1 cellular context compared by ENCODE assay signal in the genomic region with DNA sequence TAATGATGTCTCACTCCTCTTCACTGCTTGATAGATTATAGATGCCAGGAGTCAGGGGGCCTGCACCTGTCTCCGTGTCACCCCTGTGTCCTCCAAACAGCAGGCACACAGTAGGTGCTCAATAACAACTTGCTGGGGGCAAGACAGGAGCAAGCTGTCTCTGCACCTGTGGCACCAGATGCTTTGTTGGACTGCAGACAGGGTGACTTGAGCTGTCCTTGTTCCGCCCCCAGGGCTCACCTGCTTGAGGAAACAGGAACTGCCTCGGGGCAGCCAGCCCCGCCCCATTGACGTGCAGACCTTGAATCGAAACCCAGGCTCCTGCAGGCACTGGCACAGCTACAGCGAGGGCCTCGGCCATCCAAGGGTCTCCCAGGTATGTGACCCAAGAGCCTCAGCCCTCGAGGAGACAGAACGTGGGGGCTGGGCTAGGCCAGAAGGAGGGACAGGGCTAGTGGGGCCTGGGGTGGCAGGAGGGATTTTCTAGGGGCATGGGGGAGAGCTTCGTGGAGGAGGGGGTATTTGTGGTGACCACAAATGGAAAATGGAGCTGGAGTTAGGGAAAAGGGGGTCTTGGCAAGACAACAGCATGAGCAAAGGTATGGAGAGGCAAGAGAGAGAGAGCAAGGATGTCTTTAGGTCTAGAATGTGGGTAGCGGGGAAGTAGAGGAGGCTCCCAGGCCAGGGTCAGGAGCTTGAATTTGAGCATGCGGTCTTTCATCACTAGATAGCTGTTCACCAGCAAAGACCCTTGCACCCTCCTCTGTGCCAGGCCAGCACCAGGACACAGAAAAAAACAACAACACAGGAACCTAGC.
TF ChIP-seq lines count a peak whose summit lies in the region.

A gene with protein sequence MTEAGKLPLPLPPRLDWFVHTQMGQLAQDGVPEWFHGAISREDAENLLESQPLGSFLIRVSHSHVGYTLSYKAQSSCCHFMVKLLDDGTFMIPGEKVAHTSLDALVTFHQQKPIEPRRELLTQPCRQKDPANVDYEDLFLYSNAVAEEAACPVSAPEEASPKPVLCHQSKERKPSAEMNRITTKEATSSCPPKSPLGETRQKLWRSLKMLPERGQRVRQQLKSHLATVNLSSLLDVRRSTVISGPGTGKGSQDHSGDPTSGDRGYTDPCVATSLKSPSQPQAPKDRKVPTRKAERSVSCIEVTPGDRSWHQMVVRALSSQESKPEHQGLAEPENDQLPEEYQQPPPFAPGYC (plus strand): TSS at position 287 of the 817 bp plus-strand sequence. CDS start 5,066 bp downstream, outside the sequence.

TF ChIP-seq in HepG2, 621 proteins besides CTCF, POLR2A, EP300 and RAD21 (continues in another document):
- TF ChIP-seq ZNF788 (CRISPR knock-in tag; IDR thresholded peaks at IDR 0.05; ENCODE audit: borderline replicate concordance) (0 out of 2 replicates have a peak, but pooled peaks have one; percentile 3), RNF2 (conservative IDR thresholded peaks at IDR 0.05; ENCODE audit: low read depth) (no peak), CREM (IDR thresholded peaks at IDR 0.05) (no peak), CREM (CRISPR knock-in tag; IDR thresholded peaks at IDR 0.05) (no peak), POLR2AphosphoS5 (IDR thresholded peaks at IDR 0.05; ENCODE audit: low read depth, low read length) (peak; percentile 60), ELF3 (CRISPR knock-in tag; IDR thresholded peaks at IDR 0.05) (peak; percentile 56; the same call in 1 of the 2 replicates), ZNF143 (CRISPR knock-in tag; IDR thresholded peaks at IDR 0.05) (no peak), SP4 (CRISPR knock-in tag; IDR thresholded peaks at IDR 0.05) (0 out of 2 replicates have a peak, but pooled peaks have one; percentile 42), ETV5 (CRISPR knock-in tag; IDR thresholded peaks at IDR 0.05; ENCODE audit: borderline replicate concordance) (peak; percentile 22; the same call in 1 of the 2 replicates), GABPB1 (CRISPR knock-in tag; IDR thresholded peaks at IDR 0.05) (peak; percentile 65), ATRX (CRISPR knock-in tag; IDR thresholded peaks at IDR 0.05; ENCODE audit: borderline replicate concordance) (no peak), GTF2F1 (IDR thresholded peaks at IDR 0.05; ENCODE audit: low read length) (no peak), ZNF329 (CRISPR knock-in tag; IDR thresholded peaks at IDR 0.05; ENCODE audit: low read depth) (0 out of 2 replicates have a peak, but pooled peaks have one; percentile 16), AGO1 (IDR thresholded peaks at IDR 0.05; ENCODE audit: low read depth, low read length, poor library complexity, severe bottlenecking) (no peak), ZNF598 (CRISPR knock-in tag; IDR thresholded peaks at IDR 0.05; ENCODE audit: borderline replicate concordance) (0 out of 2 replicates have a peak, but pooled peaks have one; percentile 46), ZFX (CRISPR knock-in tag; IDR thresholded peaks at IDR 0.05; ENCODE audit: low read depth) (peak; percentile 62), ZEB1 (IDR thresholded peaks at IDR 0.05; ENCODE audit: insufficient replicate concordance, low read depth) (peak; percentile 60), NFIC (IDR thresholded peaks at IDR 0.05; ENCODE audit: low read length) (no peak), ZKSCAN1 (IDR thresholded peaks at IDR 0.05; ENCODE audit: low read length) (peak; percentile 87), SALL1 (CRISPR knock-in tag; IDR thresholded peaks at IDR 0.05) (peak; percentile 36; the same call in 1 of the 2 replicates), FOSL1 (CRISPR knock-in tag; IDR thresholded peaks at IDR 0.05; ENCODE audit: borderline replicate concordance) (no peak), KMT2A (CRISPR knock-in tag; IDR thresholded peaks at IDR 0.05) (no peak), ZNF20 (CRISPR knock-in tag; IDR thresholded peaks at IDR 0.05) (no peak), NR3C1 (CRISPR knock-in tag; IDR thresholded peaks at IDR 0.05) (no peak), ESRRA (CRISPR knock-in tag; IDR thresholded peaks at IDR 0.05; ENCODE audit: low read depth) (no peak), ZNF34 (CRISPR knock-in tag; IDR thresholded peaks at IDR 0.05; ENCODE audit: borderline replicate concordance) (no peak), GABPA (IDR thresholded peaks at IDR 0.05; ENCODE audit: low read depth, low read length) (no peak), GABPA (CRISPR knock-in tag; IDR thresholded peaks at IDR 0.05; ENCODE audit: low read depth) (peak; percentile 58), MXD4 (CRISPR knock-in tag; IDR thresholded peaks at IDR 0.05) (no peak), ZNF205 (CRISPR knock-in tag; IDR thresholded peaks at IDR 0.05) (no peak), KDM5B (CRISPR knock-in tag; IDR thresholded peaks at IDR 0.05; ENCODE audit: borderline replicate concordance) (0 out of 2 replicates have a peak, but pooled peaks have one; percentile 28), HDAC1 (CRISPR knock-in tag; IDR thresholded peaks at IDR 0.05) (0 out of 2 replicates have a peak, but pooled peaks have one; percentile 17), ZNF292 (CRISPR knock-in tag; IDR thresholded peaks at IDR 0.05; ENCODE audit: borderline replicate concordance, low read depth) (peak; percentile 54; the same call in 1 of the 2 replicates), PTBP1 (IDR thresholded peaks at IDR 0.05; ENCODE audit: low read depth, low read length, poor library complexity, severe bottlenecking) (no peak), ELF1 (CRISPR knock-in tag; IDR thresholded peaks at IDR 0.05) (peak; percentile 72), POLR2G (IDR thresholded peaks at IDR 0.05; ENCODE audit: low read depth, low read length) (peak; percentile 46; the same call in 1 of the 2 replicates), ZNF883 (CRISPR knock-in tag; IDR thresholded peaks at IDR 0.05; ENCODE audit: not compliant biosample characterization) (peak; percentile 25), ZNF441 (CRISPR knock-in tag; IDR thresholded peaks at IDR 0.05; ENCODE audit: borderline replicate concordance) (0 out of 2 replicates have a peak, but pooled peaks have one; percentile 12), PITX1 (CRISPR knock-in tag; IDR thresholded peaks at IDR 0.05) (peak; percentile 27; the same call in 1 of the 2 replicates), SP5 (CRISPR knock-in tag; IDR thresholded peaks at IDR 0.05; ENCODE audit: borderline replicate concordance, low read depth) (peak; percentile 76), NCOR1 (IDR thresholded peaks at IDR 0.05; ENCODE audit: borderline replicate concordance, low read length) (no peak), SAP130 (CRISPR knock-in tag; IDR thresholded peaks at IDR 0.05; ENCODE audit: low read depth) (peak; percentile 38; the same call in 1 of the 2 replicates), CCDC6 (CRISPR knock-in tag; IDR thresholded peaks at IDR 0.05) (0 out of 2 replicates have a peak, but pooled peaks have one; percentile 28), SRY (CRISPR knock-in tag; IDR thresholded peaks at IDR 0.05) (0 out of 2 replicates have a peak, but pooled peaks have one; percentile 3)
- TF ChIP-seq, protein P1, sequence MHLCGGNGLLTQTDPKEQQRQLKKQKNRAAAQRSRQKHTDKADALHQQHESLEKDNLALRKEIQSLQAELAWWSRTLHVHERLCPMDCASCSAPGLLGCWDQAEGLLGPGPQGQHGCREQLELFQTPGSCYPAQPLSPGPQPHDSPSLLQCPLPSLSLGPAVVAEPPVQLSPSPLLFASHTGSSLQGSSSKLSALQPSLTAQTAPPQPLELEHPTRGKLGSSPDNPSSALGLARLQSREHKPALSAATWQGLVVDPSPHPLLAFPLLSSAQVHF (CRISPR knock-in tag; IDR thresholded peaks at IDR 0.05) = no peak
- TF ChIP-seq, protein P2, sequence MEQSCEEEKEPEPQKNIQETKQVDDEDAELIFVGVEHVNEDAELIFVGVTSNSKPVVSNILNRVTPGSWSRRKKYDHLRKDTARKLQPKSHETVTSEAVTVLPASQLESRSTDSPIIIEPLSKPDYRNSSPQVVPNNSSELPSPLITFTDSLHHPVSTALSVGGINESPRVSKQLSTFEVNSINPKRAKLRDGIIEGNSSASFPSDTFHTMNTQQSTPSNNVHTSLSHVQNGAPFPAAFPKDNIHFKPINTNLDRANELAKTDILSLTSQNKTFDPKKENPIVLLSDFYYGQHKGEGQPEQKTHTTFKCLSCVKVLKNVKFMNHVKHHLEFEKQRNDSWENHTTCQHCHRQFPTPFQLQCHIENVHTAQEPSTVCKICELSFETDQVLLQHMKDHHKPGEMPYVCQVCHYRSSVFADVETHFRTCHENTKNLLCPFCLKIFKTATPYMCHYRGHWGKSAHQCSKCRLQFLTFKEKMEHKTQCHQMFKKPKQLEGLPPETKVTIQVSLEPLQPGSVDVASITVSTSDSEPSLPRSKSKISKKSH (CRISPR knock-in tag; IDR thresholded peaks at IDR 0.05; ENCODE audit: borderline replicate concordance) = peak; percentile 44; the same call in 1 of the 2 replicates
- TF ChIP-seq, protein P3, sequence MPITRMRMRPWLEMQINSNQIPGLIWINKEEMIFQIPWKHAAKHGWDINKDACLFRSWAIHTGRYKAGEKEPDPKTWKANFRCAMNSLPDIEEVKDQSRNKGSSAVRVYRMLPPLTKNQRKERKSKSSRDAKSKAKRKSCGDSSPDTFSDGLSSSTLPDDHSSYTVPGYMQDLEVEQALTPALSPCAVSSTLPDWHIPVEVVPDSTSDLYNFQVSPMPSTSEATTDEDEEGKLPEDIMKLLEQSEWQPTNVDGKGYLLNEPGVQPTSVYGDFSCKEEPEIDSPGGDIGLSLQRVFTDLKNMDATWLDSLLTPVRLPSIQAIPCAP (CRISPR knock-in tag; IDR thresholded peaks at IDR 0.05; ENCODE audit: low read depth) = no peak
- TF ChIP-seq, protein P4, sequence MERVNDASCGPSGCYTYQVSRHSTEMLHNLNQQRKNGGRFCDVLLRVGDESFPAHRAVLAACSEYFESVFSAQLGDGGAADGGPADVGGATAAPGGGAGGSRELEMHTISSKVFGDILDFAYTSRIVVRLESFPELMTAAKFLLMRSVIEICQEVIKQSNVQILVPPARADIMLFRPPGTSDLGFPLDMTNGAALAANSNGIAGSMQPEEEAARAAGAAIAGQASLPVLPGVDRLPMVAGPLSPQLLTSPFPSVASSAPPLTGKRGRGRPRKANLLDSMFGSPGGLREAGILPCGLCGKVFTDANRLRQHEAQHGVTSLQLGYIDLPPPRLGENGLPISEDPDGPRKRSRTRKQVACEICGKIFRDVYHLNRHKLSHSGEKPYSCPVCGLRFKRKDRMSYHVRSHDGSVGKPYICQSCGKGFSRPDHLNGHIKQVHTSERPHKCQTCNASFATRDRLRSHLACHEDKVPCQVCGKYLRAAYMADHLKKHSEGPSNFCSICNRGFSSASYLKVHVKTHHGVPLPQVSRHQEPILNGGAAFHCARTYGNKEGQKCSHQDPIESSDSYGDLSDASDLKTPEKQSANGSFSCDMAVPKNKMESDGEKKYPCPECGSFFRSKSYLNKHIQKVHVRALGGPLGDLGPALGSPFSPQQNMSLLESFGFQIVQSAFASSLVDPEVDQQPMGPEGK (CRISPR knock-in tag; IDR thresholded peaks at IDR 0.05) = peak; percentile 36; the same call in 1 of the 2 replicates
- TF ChIP-seq, protein P5, sequence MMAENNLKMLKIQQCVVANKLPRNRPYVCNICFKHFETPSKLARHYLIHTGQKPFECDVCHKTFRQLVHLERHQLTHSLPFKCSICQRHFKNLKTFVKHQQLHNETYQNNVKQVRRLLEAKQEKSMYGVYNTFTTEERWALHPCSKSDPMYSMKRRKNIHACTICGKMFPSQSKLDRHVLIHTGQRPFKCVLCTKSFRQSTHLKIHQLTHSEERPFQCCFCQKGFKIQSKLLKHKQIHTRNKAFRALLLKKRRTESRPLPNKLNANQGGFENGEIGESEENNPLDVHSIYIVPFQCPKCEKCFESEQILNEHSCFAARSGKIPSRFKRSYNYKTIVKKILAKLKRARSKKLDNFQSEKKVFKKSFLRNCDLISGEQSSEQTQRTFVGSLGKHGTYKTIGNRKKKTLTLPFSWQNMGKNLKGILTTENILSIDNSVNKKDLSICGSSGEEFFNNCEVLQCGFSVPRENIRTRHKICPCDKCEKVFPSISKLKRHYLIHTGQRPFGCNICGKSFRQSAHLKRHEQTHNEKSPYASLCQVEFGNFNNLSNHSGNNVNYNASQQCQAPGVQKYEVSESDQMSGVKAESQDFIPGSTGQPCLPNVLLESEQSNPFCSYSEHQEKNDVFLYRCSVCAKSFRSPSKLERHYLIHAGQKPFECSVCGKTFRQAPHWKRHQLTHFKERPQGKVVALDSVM (CRISPR knock-in tag; IDR thresholded peaks at IDR 0.05) = no peak
- TF ChIP-seq, protein P6, sequence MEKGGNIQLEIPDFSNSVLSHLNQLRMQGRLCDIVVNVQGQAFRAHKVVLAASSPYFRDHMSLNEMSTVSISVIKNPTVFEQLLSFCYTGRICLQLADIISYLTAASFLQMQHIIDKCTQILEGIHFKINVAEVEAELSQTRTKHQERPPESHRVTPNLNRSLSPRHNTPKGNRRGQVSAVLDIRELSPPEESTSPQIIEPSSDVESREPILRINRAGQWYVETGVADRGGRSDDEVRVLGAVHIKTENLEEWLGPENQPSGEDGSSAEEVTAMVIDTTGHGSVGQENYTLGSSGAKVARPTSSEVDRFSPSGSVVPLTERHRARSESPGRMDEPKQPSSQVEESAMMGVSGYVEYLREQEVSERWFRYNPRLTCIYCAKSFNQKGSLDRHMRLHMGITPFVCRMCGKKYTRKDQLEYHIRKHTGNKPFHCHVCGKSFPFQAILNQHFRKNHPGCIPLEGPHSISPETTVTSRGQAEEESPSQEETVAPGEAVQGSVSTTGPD (CRISPR knock-in tag; IDR thresholded peaks at IDR 0.05) = peak; percentile 49; the same call in 1 of the 2 replicates
- TF ChIP-seq, protein P7, sequence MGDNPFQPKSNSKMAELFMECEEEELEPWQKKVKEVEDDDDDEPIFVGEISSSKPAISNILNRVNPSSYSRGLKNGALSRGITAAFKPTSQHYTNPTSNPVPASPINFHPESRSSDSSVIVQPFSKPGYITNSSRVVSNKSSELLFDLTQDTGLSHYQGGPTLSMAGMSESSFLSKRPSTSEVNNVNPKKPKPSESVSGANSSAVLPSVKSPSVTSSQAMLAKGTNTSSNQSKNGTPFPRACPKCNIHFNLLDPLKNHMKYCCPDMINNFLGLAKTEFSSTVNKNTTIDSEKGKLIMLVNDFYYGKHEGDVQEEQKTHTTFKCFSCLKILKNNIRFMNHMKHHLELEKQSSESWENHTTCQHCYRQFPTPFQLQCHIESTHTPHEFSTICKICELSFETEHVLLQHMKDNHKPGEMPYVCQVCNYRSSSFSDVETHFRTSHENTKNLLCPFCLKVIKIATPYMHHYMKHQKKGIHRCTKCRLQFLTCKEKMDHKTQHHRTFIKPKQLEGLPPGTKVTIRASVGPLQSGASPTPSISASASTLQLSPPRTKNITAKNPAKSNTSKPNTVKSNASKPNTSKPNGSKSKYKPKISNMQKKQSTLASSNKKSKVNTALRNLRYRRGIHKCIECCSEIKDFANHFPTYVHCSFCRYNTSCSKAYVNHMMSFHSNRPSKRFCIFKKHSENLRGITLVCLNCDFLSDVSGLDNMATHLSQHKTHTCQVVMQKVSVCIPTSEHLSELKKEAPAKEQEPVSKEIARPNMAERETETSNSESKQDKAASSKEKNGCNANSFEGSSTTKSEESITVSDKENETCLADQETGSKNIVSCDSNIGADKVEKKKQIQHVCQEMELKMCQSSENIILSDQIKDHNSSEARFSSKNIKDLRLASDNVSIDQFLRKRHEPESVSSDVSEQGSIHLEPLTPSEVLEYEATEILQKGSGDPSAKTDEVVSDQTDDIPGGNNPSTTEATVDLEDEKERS (CRISPR knock-in tag; IDR thresholded peaks at IDR 0.05) = peak; percentile 67; the same call in 1 of the 2 replicates
- TF ChIP-seq, protein P8, sequence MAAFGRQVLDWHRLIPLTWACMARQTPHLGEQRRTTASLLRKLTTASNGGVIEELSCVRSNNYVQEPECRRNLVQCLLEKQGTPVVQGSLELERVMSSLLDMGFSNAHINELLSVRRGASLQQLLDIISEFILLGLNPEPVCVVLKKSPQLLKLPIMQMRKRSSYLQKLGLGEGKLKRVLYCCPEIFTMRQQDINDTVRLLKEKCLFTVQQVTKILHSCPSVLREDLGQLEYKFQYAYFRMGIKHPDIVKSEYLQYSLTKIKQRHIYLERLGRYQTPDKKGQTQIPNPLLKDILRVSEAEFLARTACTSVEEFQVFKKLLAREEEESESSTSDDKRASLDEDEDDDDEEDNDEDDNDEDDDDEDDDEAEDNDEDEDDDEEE (CRISPR knock-in tag; IDR thresholded peaks at IDR 0.05) = no peak
